Comparison of ENCODE assay signal across 14 cellular contexts in genomic region chr5:179201986-179202385, GRCh38.
DNase-seq lines count a peak whose midpoint lies in the region; ATAC-seq and TF ChIP-seq lines count a peak whose summit lies in the region.
"Had no signal": no experiment of that assay in that cellular context is flagged by ENCODE, and none has a peak within 500 bp of the region (broad histone marks: within the 10 kb centered on the region; RNA-seq: fewer than 3 reads in every experiment).

No MANE protein-coding gene starts in this region.

- H3K14ac ChIP-seq in neuronal stem cell (ENCODE audit: low read length), result no peak overlapping the region

- H3K27ac ChIP-seq in neuronal stem cell (replicated peaks; ENCODE audit: low read length), result no peak overlapping the region
- no peak overlapping the region for H3K27ac ChIP-seq in aorta (ENCODE audit: low read depth in 1 of 2, low read length in 2 of 2)
- H3K27ac ChIP-seq: C4-2B, GM23248, HL-60 had no signal

- no peaks in the 10 kb centered on the region for H3K79me1 ChIP-seq in neuronal stem cell (ENCODE audit: low read depth, low read length)

- H2AFZ ChIP-seq in neuronal stem cell (ENCODE audit: low read length), result no peak overlapping the region
- H2AFZ ChIP-seq: GM23248 had no signal

- H3K23ac ChIP-seq in neuronal stem cell (ENCODE audit: low read depth, low read length, poor library complexity), result no peak overlapping the region

- no peak overlapping the region for H4K91ac ChIP-seq in neuronal stem cell (ENCODE audit: low read depth, low read length, poor library complexity)

- H4K8ac ChIP-seq in neuronal stem cell (ENCODE audit: low read depth, low read length), result no peak overlapping the region

- no CpG with 5 or more reads among the region's 16 CpGs for WGBS in neuronal stem cell (ENCODE audit: extremely low coverage in 2 of 2, insufficient read length in 2 of 2, insufficient replicate concordance in 1 of 2), 2 donors
- WGBS in aorta, 2 donors, result 93 to 96% methylated on average over 16 of the region's 16 CpGs

- H3K18ac ChIP-seq in neuronal stem cell (ENCODE audit: low read length), result peak overlapping the region; percentile 60

- TF ChIP-seq CTCF in BE2C (IDR thresholded peaks at IDR 0.05; ENCODE audit: low read depth, low read length), result no peak

- H3K4me2 ChIP-seq in neuronal stem cell (ENCODE audit: insufficient read depth, low read length, poor library complexity, severe bottlenecking), result no peak overlapping the region

- no peak overlapping the region for H2BK5ac ChIP-seq in neuronal stem cell (ENCODE audit: low read length)

- no peak overlapping the region for H2BK15ac ChIP-seq in neuronal stem cell (ENCODE audit: low read length)

- ATAC-seq in aorta (ENCODE audit: low FRiP score), result no peak

- intact Hi-C loops in aorta (cut with DNase I), result no loop called here

- DNase-seq in BE2C (peak; percentile 4), ELF-1 (ENCODE audit: low read depth, low spot score) (peak; percentile 41), neuronal stem cell (ENCODE audit: low spot score) (no peak), aorta (peak; percentile 35 to 76), HK-2 (ENCODE audit: unreplicated experiment) (no peak), GF-D8 (lab: John Stamatoyannopoulos, UW) (no peak)
- DNase-seq: ACHN; Caco-2; CD4-positive, alpha-beta T cell; GDM1; GM23248 had no signal

- no peak overlapping the region for H2BK120ac ChIP-seq in neuronal stem cell (ENCODE audit: low read depth, low read length)

- H3K4me3 ChIP-seq in BE2C (ENCODE audit: low read depth, low read length) (no peak overlapping the region), neuronal stem cell (ENCODE audit: low read length in 2 of 2) (no peak overlapping the region), aorta (ENCODE audit: low read length in 2 of 2) (no peak overlapping the region)
- H3K4me3 ChIP-seq: GM23248, HAP-1 had no signal

- H3K27me3 ChIP-seq in BE2C, result no peaks in the 10 kb centered on the region
- H3K27me3 ChIP-seq in neuronal stem cell (ENCODE audit: control insufficient read depth in 3 of 3, insufficient read depth in 3 of 3, low read depth in 1 of 3, low read length in 3 of 3), result no peaks in the 10 kb centered on the region
- no peaks in the 10 kb centered on the region for H3K27me3 ChIP-seq in aorta (ENCODE audit: control insufficient read depth in 1 of 2, insufficient read depth in 2 of 2, low read length in 1 of 2)

- H3K36me3 ChIP-seq in BE2C, result no peaks in the 10 kb centered on the region
- no peaks in the 10 kb centered on the region for H3K36me3 ChIP-seq in neuronal stem cell (replicated peaks in 1 of 2; ENCODE audit: control insufficient read depth in 2 of 2, insufficient read depth in 2 of 2, low read length in 2 of 2)
- H3K36me3 ChIP-seq in aorta (ENCODE audit: control insufficient read depth in 1 of 2, insufficient read depth in 2 of 2, low read length in 1 of 2), result no peaks in the 10 kb centered on the region
- H3K36me3 ChIP-seq: HAP-1 had no signal

- H3K9ac ChIP-seq in neuronal stem cell (ENCODE audit: low read depth, low read length, poor library complexity), result no peak overlapping the region
- H3K9ac ChIP-seq: GM23248 had no signal

- no peak overlapping the region for H2BK12ac ChIP-seq in neuronal stem cell (ENCODE audit: low read length)

- H3K9me3 ChIP-seq in BE2C, result no peaks in the 10 kb centered on the region
- H3K9me3 ChIP-seq in neuronal stem cell (replicated peaks in 1 of 2; ENCODE audit: control insufficient read depth in 2 of 2, insufficient read depth in 1 of 2, low read depth in 1 of 2, low read length in 2 of 2), result no peaks in the 10 kb centered on the region
- H3K9me3 ChIP-seq in aorta (ENCODE audit: control insufficient read depth, low read length), result no peaks in the 10 kb centered on the region
- H3K9me3 ChIP-seq: Caco-2, HAP-1 had no signal

- no peak overlapping the region for H3K4ac ChIP-seq in neuronal stem cell (ENCODE audit: low read length)

- H2AK5ac ChIP-seq in neuronal stem cell (ENCODE audit: low read depth, low read length), result no peak overlapping the region

- H3K4me1 ChIP-seq in BE2C, result no peaks in the 10 kb centered on the region
- peaks cover 0 to 7% of the 10 kb centered on the region in 2 donors for H3K4me1 ChIP-seq in neuronal stem cell (ENCODE audit: control insufficient read depth in 2 of 2, insufficient read depth in 1 of 2, low read depth in 1 of 2, low read length in 2 of 2)
- no peaks in the 10 kb centered on the region for H3K4me1 ChIP-seq in aorta (ENCODE audit: control insufficient read depth in 1 of 2, insufficient read depth in 2 of 2, low read length in 2 of 2)
- H3K4me1 ChIP-seq: Caco-2, HAP-1 had no signal

Comparison
In these comparisons a context has a peak if more than half of its experiments do, and no peak if none do; other contexts are left out.
1. DNase-seq: peak in BE2C (single experiment), ELF-1 (single experiment) and aorta (2 of 2); none in neuronal stem cell (single experiment), HK-2 (single experiment) and GF-D8 (single experiment).